ENCODE assay signal across 9 cellular contexts in genomic region chr12:122947352-122947792, GRCh38. TPM values are rescaled to one million over a fixed set of nuclear protein-coding genes. Genes with fewer than 3 reads are reported as not detected.
DNase-seq lines count a peak whose midpoint lies in the region; ATAC-seq and TF ChIP-seq lines count a peak whose summit lies in the region.
"Had no signal": no experiment of that assay in that cellular context is flagged by ENCODE, and none has a peak within 500 bp of the region (broad histone marks: within the 10 kb centered on the region; RNA-seq: fewer than 3 reads in every experiment).

No MANE protein-coding gene starts in this region.

- H3K27me3 ChIP-seq in right lobe of liver (no peaks in the 10 kb centered on the region), tibial artery (no peaks in the 10 kb centered on the region)

- TF ChIP-seq POLR2A in right lobe of liver (IDR thresholded peaks at IDR 0.05) = no peak

- peaks cover 2% of the 10 kb centered on the region for H3K36me3 Mint-ChIP-seq in activated CD4-positive, alpha-beta T cell treated with anti-CD3 and anti-CD28 coated beads for 36 hours (ENCODE audit: low read depth)

- no peaks in the 10 kb centered on the region for H3K9me3 Mint-ChIP-seq in activated CD4-positive, alpha-beta T cell treated with anti-CD3 and anti-CD28 coated beads for 36 hours (ENCODE audit: low read depth)

- POLR2A ChIA-PET in activated CD4-positive, alpha-beta T cell treated with anti-CD3 and anti-CD28 coated beads for 36 hours (lab: Charles Lee) = interaction anchor here (0.6 kb wide), 2 partner anchors 14 to 30 kb away, joined by 3 to 4 read pairs; no protein-coding TSS in a partner anchor

- in situ Hi-C loops in astrocyte of the cerebellum (cut with HindIII; ENCODE audit: low sequenced_read_pairs) = loop anchor here (5.0 kb wide), 1 partner anchor 65 kb away; no protein-coding TSS in a partner anchor

- TF ChIP-seq CTCF in astrocyte of the cerebellum (IDR thresholded peaks at IDR 0.05; ENCODE audit: low read depth, low read length, missing control alignments) = peak; percentile 15
- no peak for TF ChIP-seq CTCF in right lobe of liver (IDR thresholded peaks at IDR 0.05)
- no peak for TF ChIP-seq CTCF in tibial artery (IDR thresholded peaks at IDR 0.05)

- H3K27me3 Mint-ChIP-seq in activated CD4-positive, alpha-beta T cell treated with anti-CD3 and anti-CD28 coated beads for 36 hours = no peaks in the 10 kb centered on the region

- H3K36me3 ChIP-seq in right lobe of liver (no peaks in the 10 kb centered on the region), tibial artery (no peaks in the 10 kb centered on the region)
- H3K36me3 ChIP-seq: HAP-1 had no signal

- H3K4me3 ChIP-seq in astrocyte of the cerebellum (ENCODE audit: low read depth, low read length) (no peak overlapping the region), right lobe of liver (no peak overlapping the region), tibial artery (no peak overlapping the region)
- H3K4me3 ChIP-seq: HAP-1 had no signal

- no peak for DNase-seq in activated CD4-positive, alpha-beta T cell treated with anti-CD3 and anti-CD28 coated beads for 36 hours
- DNase-seq in activated CD4-positive, alpha-beta T cell treated with anti-CD3 and anti-CD28 coated beads for 4 hours = no peak
- no peak for DNase-seq in astrocyte of the cerebellum (ENCODE audit: low read depth)
- DNase-seq in right lobe of liver = no peak
- DNase-seq in tibial artery = peak; percentile 63 to 80
- DNase-seq in NCI-H146 (lab: John Stamatoyannopoulos, UW) = no peak
- no peak for DNase-seq in stimulated activated CD4-positive, alpha-beta T cell treated with anti-CD3 and anti-CD28 coated beads, Interleukin-15, amount 100 ng/mL, for 24 hours

- no peak overlapping the region for H3K27ac ChIP-seq in right lobe of liver
- H3K27ac ChIP-seq in tibial artery = peak overlapping the region; percentile 57 to 67

- no peak for ATAC-seq in activated CD4-positive, alpha-beta T cell treated with anti-CD3 and anti-CD28 coated beads for 36 hours
- ATAC-seq in right lobe of liver (peak in 3 of 4 donors; percentile 2 to 12 (median 4)), GM18517 (IDR thresholded peaks at IDR 0.05; ENCODE audit: unreplicated experiment) (no peak)

- CTCF ChIA-PET in activated CD4-positive, alpha-beta T cell treated with anti-CD3 and anti-CD28 coated beads for 36 hours (lab: Charles Lee) = interaction anchor here (0.6 to 1.8 kb wide), 10 partner anchors 28 to 195 kb away, joined by 3 to 5 read pairs (median 4); partner anchors contain the start of gene OGFOD2

- no peak overlapping the region for H3K4me3 Mint-ChIP-seq in activated CD4-positive, alpha-beta T cell treated with anti-CD3 and anti-CD28 coated beads for 36 hours

- H3K4me1 ChIP-seq in right lobe of liver = no peaks in the 10 kb centered on the region
- H3K4me1 ChIP-seq in tibial artery = peaks cover 9 to 32% (median 15%) of the 10 kb centered on the region in 4 donors
- H3K4me1 ChIP-seq: HAP-1 had no signal

- peak overlapping the region; percentile 40 for H3K27ac Mint-ChIP-seq in activated CD4-positive, alpha-beta T cell treated with anti-CD3 and anti-CD28 coated beads for 36 hours

- intact Hi-C loops in activated CD4-positive, alpha-beta T cell treated with anti-CD3 and anti-CD28 coated beads for 36 hours (cut with DNase I, micrococcal nuclease) = loop anchor here (1.0 to 2.0 kb wide), 3 partner anchors 61 to 75 kb away; no protein-coding TSS in a partner anchor
- intact Hi-C loops in right lobe of liver (cut with DNase I) = loop anchor here in 1 of 2 donors (5.0 kb wide), 1 partner anchor 165 kb away; no protein-coding TSS in a partner anchor
- intact Hi-C loops in tibial artery (cut with DNase I; ENCODE audit: low total_unique reads) = no loop called here

- H3K4me1 Mint-ChIP-seq in activated CD4-positive, alpha-beta T cell treated with anti-CD3 and anti-CD28 coated beads for 36 hours = peaks cover 22% of the 10 kb centered on the region

- WGBS in right lobe of liver (ENCODE audit: insufficient coverage, low coverage, low lambda C conversion rate, missing lambda C conversion rate) = 33% methylated on average over 1 of the region's 15 CpGs

- H3K9me3 ChIP-seq in right lobe of liver (no peaks in the 10 kb centered on the region), tibial artery (no peaks in the 10 kb centered on the region)
- H3K9me3 ChIP-seq: HAP-1 had no signal

RNA-seq across cellular contexts. Expression of gene ABCB9, which starts 18.9 kb away (rescaled TPM):
- 1 to 10 TPM; 3.8 to 6.3 TPM for total RNA-seq in activated CD4-positive, alpha-beta T cell treated with anti-CD3 and anti-CD28 coated beads for 36 hours
- 1 to 10 TPM in 2 of 6 experiments, under 1 TPM in 4; 0.48 to 1.4 (median 0.94) TPM for total RNA-seq in right lobe of liver

RNA-seq across cellular contexts. Expression of gene OGFOD2, which starts 27.7 kb away (rescaled TPM):
- 10 to 100 TPM; 20.2 to 30.8 TPM for total RNA-seq in activated CD4-positive, alpha-beta T cell treated with anti-CD3 and anti-CD28 coated beads for 36 hours
- total RNA-seq in right lobe of liver = 10 to 100 TPM in 5 of 6 experiments, 1 to 10 TPM in 1; 9.9 to 18.8 (median 14.1) TPM

RNA-seq across cellular contexts. Expression of gene ARL6IP4, which starts 33.1 kb away (rescaled TPM):
- 100 to 1,000 TPM; 141 to 163 TPM for total RNA-seq in activated CD4-positive, alpha-beta T cell treated with anti-CD3 and anti-CD28 coated beads for 36 hours
- total RNA-seq in right lobe of liver = 100 to 1,000 TPM in 5 of 6 experiments, 10 to 100 TPM in 1; 84.7 to 146 (median 110) TPM

RNA-seq across cellular contexts. Expression of gene VPS37B, which starts 51.4 kb away (rescaled TPM):
- 10 to 100 TPM in 1 of 2 experiments, 1 to 10 TPM in 1; 9.4 to 11.4 TPM for total RNA-seq in activated CD4-positive, alpha-beta T cell treated with anti-CD3 and anti-CD28 coated beads for 36 hours
- total RNA-seq in right lobe of liver = 1 to 10 TPM; 5.2 to 6.7 (median 6.0) TPM

Comparison
In these comparisons a context has a peak if more than half of its experiments do, and no peak if none do; other contexts are left out.
1. ATAC-seq: peak in right lobe of liver (3 of 4); none in activated CD4-positive, alpha-beta T cell treated with anti-CD3 and anti-CD28 coated beads for 36 hours (single experiment) and GM18517 (single experiment).
2. DNase-seq: peak in tibial artery (2 of 2); none in activated CD4-positive, alpha-beta T cell treated with anti-CD3 and anti-CD28 coated beads for 36 hours (single experiment), activated CD4-positive, alpha-beta T cell treated with anti-CD3 and anti-CD28 coated beads for 4 hours (0 of 2), astrocyte of the cerebellum (single experiment), right lobe of liver (0 of 3), NCI-H146 (single experiment) and stimulated activated CD4-positive, alpha-beta T cell treated with anti-CD3 and anti-CD28 coated beads, Interleukin-15, amount 100 ng/mL, for 24 hours (single experiment).
3. H3K27ac ChIP-seq: peak in tibial artery (2 of 2); none in right lobe of liver (0 of 3).